In genomic region chr16:14669776-14670175, GRCh38 we compare ENCODE assay signal across 14 cellular contexts. TPM values are rescaled to one million over a fixed set of nuclear protein-coding genes. Genes with fewer than 3 reads are reported as not detected.
DNase-seq lines count a peak whose midpoint lies in the region; ATAC-seq, FAIRE-seq and TF ChIP-seq lines count a peak whose summit lies in the region.
"Had no signal": no experiment of that assay in that cellular context is flagged by ENCODE, and none has a peak within 500 bp of the region (broad histone marks: within the 10 kb centered on the region; RNA-seq: fewer than 3 reads in every experiment).

No MANE protein-coding gene starts in this region.

- H3K9me3 ChIP-seq in pancreas (no peaks in the 10 kb centered on the region), T-helper 17 cell (ENCODE audit: control insufficient read depth, low read length, poor library complexity, severe bottlenecking) (no peaks in the 10 kb centered on the region), A673 (ENCODE audit: low read depth, low read length, poor library complexity, severe bottlenecking) (no peaks in the 10 kb centered on the region)

- CTCF ChIA-PET in A673 (lab: Charles Lee) = no interaction called here

- DNase-seq in NCI-H2081 (lab: John Stamatoyannopoulos, UW) (peak; percentile 58 to 93), choroid plexus epithelial cell (ENCODE audit: low read depth) (no peak), pancreas (peak; percentile 88 to 95 (median 94)), HK-2 (ENCODE audit: unreplicated experiment) (no peak), T-helper 17 cell (no peak), A673 (ENCODE audit: low spot score) (no peak)
- DNase-seq: activated CD4-positive, alpha-beta T cell treated with anti-CD3 and anti-CD28 coated beads, Interleukin-2, amount 50 U/mL, for 1 hour; activated effector memory CD4-positive, alpha-beta T cell treated with Interleukin-2 at 50 U/mL for 16 hours; CD4-positive, CD25-positive, alpha-beta regulatory T cell had no signal

- H3K4me3 ChIP-seq in choroid plexus epithelial cell (ENCODE audit: low read depth, low read length) (no peak overlapping the region), pancreas (no peak overlapping the region), A673 (ENCODE audit: low read depth, low read length, poor library complexity, severe bottlenecking) (no peak overlapping the region)

- intact Hi-C loops in pancreas (cut with DNase I) (no loop called here), A673 (cut with micrococcal nuclease; ENCODE audit: unreplicated experiment) (no loop called here)

- POLR2A ChIA-PET in A673 (lab: Charles Lee; ENCODE audit: low non-redundant PET) = no interaction called here

- H3K27ac ChIP-seq in pancreas (peak overlapping the region in 2 of 4 donors; percentile 9 to 50), A673 (ENCODE audit: low read depth, low read length, poor library complexity, severe bottlenecking) (no peak overlapping the region)

- peak; percentile 9 for TF ChIP-seq CTCF in GM12873 (IDR thresholded peaks at IDR 0.05; ENCODE audit: insufficient read depth, low read depth, low read length, missing control alignments)
- peak; percentile 4 for TF ChIP-seq CTCF in choroid plexus epithelial cell (conservative IDR thresholded peaks at IDR 0.05; ENCODE audit: low read depth, low read length)
- TF ChIP-seq CTCF in pancreas (IDR thresholded peaks at IDR 0.05) = peak in 3 of 4 donors; percentile 13 to 25 (median 16)
- no peak for TF ChIP-seq CTCF in A673 (conservative IDR thresholded peaks at IDR 0.05; ENCODE audit: low read depth, low read length)

- no peaks in the 10 kb centered on the region for H3K36me3 Mint-ChIP-seq in T-helper 17 cell (ENCODE audit: low read depth)

- H3K27ac Mint-ChIP-seq in T-helper 17 cell = no peak overlapping the region
- H3K27ac Mint-ChIP-seq: brain; CD4-positive, CD25-positive, alpha-beta regulatory T cell; natural killer cell treated with Interleukin-12 subunit alpha and Interleukin-12 subunit beta and Interleukin-15 and Interleukin-18, amount 100 ng/mL, for 72 hours had no signal

- H3K4me3 Mint-ChIP-seq in T-helper 17 cell = no peak overlapping the region
- H3K4me3 Mint-ChIP-seq: brain; CD4-positive, CD25-positive, alpha-beta regulatory T cell; natural killer cell treated with Interleukin-12 subunit alpha and Interleukin-12 subunit beta and Interleukin-15 and Interleukin-18, amount 100 ng/mL, for 72 hours had no signal

- no peaks in the 10 kb centered on the region for H3K27me3 ChIP-seq in pancreas
- H3K27me3 ChIP-seq in A673 (replicated peaks; ENCODE audit: insufficient read depth, low read depth, low read length, poor library complexity) = no peaks in the 10 kb centered on the region

- FAIRE-seq in pancreas (lab: Jason Lieb, UNC) = no peak
- FAIRE-seq: endometrium had no signal

- H3K27me3 Mint-ChIP-seq in T-helper 17 cell = no peaks in the 10 kb centered on the region
- H3K27me3 Mint-ChIP-seq: brain; CD4-positive, CD25-positive, alpha-beta regulatory T cell; natural killer cell treated with Interleukin-12 subunit alpha and Interleukin-12 subunit beta and Interleukin-15 and Interleukin-18, amount 100 ng/mL, for 72 hours had no signal

- H3K4me1 ChIP-seq in pancreas (peaks cover 11 to 39% (median 29%) of the 10 kb centered on the region in 3 donors), A673 (ENCODE audit: insufficient read depth, low read length, poor library complexity, severe bottlenecking) (peaks cover 6% of the 10 kb centered on the region)

- no TSS peak for BruUV-seq in A673 (replicated peaks; lab: Mats Ljungman, UMichigan)

- peaks cover 3% of the 10 kb centered on the region for H3K4me1 Mint-ChIP-seq in T-helper 17 cell
- H3K4me1 Mint-ChIP-seq: brain had no signal

- H3K36me3 ChIP-seq in pancreas (peaks cover 0 to 24% (median 8%) of the 10 kb centered on the region in 3 donors), A673 (ENCODE audit: insufficient read depth, low read length, poor library complexity, severe bottlenecking) (peaks cover 32% of the 10 kb centered on the region)

- ATAC-seq in pancreas (peak; percentile 85 to 90 (median 88)), T-helper 17 cell (no peak)
- ATAC-seq: natural killer cell treated with Interleukin-12 subunit alpha and Interleukin-12 subunit beta and Interleukin-15 and Interleukin-18, amount 100 ng/mL, for 72 hours had no signal

- WGBS in pancreas, 2 donors = 34 to 45% methylated on average over 4 of the region's 4 CpGs

RNA-seq across cellular contexts. Expression of gene PLA2G10, which starts 24.3 kb away (rescaled TPM):
- 1 to 10 TPM; 1.2 to 6.5 (median 2.9) TPM for total RNA-seq in pancreas
- 1 to 10 TPM; 1.1 to 2.2 TPM for polyA plus RNA-seq in pancreas
- not detected for total RNA-seq in T-helper 17 cell
- not detected in 2 replicates for total RNA-seq in A673 (2021)
- total RNA-seq: CD4-positive, CD25-positive, alpha-beta regulatory T cell; natural killer cell treated with Interleukin-12 subunit alpha and Interleukin-12 subunit beta and Interleukin-15 and Interleukin-18, amount 100 ng/mL, for 72 hours; T-helper 2 cell treated with Interferon-gamma antibody and Interleukin-4, amounts not matched to agents 100 ng/mL and 5 ng/mL, for 36 hours had no signal
- polyA plus RNA-seq: CD4-positive, CD25-positive, alpha-beta regulatory T cell had no signal

RNA-seq across cellular contexts. Expression of gene NPIPA3, which starts 33.4 kb away (rescaled TPM):
- total RNA-seq in pancreas (1 to 10 TPM in 3 of 6 donors, under 1 TPM in 3; 0.70 to 6.7 (median 0.92) TPM), T-helper 17 cell (1 to 10 TPM in 1 of 2 donors, not detected in 1; 1.5 TPM), A673 (2021) (6.7 and 8.2 TPM in 2 replicates)
- polyA plus RNA-seq in pancreas = 1 to 10 TPM; 1.9 to 2.2 TPM
- polyA plus RNA-seq: CD4-positive, CD25-positive, alpha-beta regulatory T cell had no signal

RNA-seq across cellular contexts. Expression of gene BFAR, which starts 37.0 kb away (rescaled TPM):
- total RNA-seq in pancreas = 10 to 100 TPM; 35.6 to 55.6 (median 44.9) TPM
- 10 to 100 TPM; 26.6 to 26.7 TPM for polyA plus RNA-seq in pancreas
- 10 to 100 TPM; 41.6 to 42.5 TPM for total RNA-seq in T-helper 17 cell
- total RNA-seq in A673 (2021) = 58.5 and 60.1 TPM in 2 replicates

RNA-seq across cellular contexts. Expression of gene PARN, which starts 39.7 kb away (rescaled TPM):
- total RNA-seq in pancreas = 10 to 100 TPM; 13.5 to 19.6 (median 15.3) TPM
- 10 to 100 TPM in 1 of 2 donors, 1 to 10 TPM in 1; 8.3 to 13.5 TPM for polyA plus RNA-seq in pancreas
- 10 to 100 TPM; 29.0 to 31.6 TPM for total RNA-seq in T-helper 17 cell
- total RNA-seq in A673 (2021) = 37.5 and 38.7 TPM in 2 replicates

Comparison
In these comparisons a context has a peak if more than half of its experiments do, and no peak if none do; other contexts are left out.
1. DNase-seq: peak in NCI-H2081 (2 of 2) and pancreas (6 of 6); none in choroid plexus epithelial cell (single experiment), HK-2 (single experiment), T-helper 17 cell (0 of 3) and A673 (single experiment).